ENCODE assay signal across 12 cellular contexts in genomic region chr10:124560377-124560776, GRCh38.
A peak's percentile ranks its signal among the peaks of the same experiment; 100 is the strongest.
DNase-seq lines count a peak whose midpoint lies in the region; ATAC-seq and TF ChIP-seq lines count a peak whose summit lies in the region.
"Had no signal": no experiment of that assay in that cellular context is flagged by ENCODE, and none has a peak within 500 bp of the region (broad histone marks: within the 10 kb centered on the region; RNA-seq: fewer than 3 reads in every experiment).

No MANE protein-coding gene starts in this region.

- no peak for ATAC-seq in HG03196 (IDR thresholded peaks at IDR 0.05; ENCODE audit: unreplicated experiment)
- ATAC-seq: activated naive CD8-positive, alpha-beta T cell treated with anti-CD3 and anti-CD28 coated beads, Interleukin-2, amount 50 U/mL, for 24 hours; stimulated activated naive B cell treated with anti-CD40 and anti-IgM and Interleukin-4, amounts not matched to agents 10 μg/mL and 1 μg/mL and 100 μg/mL, for 72 hours had no signal

- POLR2A ChIA-PET in activated CD4-positive, alpha-beta memory T cell treated with anti-CD3 and anti-CD28 coated beads for 36 hours (lab: Charles Lee): no interaction called here

- peaks cover 6% of the 10 kb centered on the region for H3K9me3 Mint-ChIP-seq in glutamatergic neuron (ENCODE audit: unreplicated experiment)
- H3K9me3 Mint-ChIP-seq in activated CD4-positive, alpha-beta memory T cell treated with anti-CD3 and anti-CD28 coated beads for 36 hours: no peaks in the 10 kb centered on the region

- H3K4me2 ChIP-seq in parathyroid adenoma (ENCODE audit: low read length): no peak overlapping the region

- CTCF ChIA-PET in activated CD4-positive, alpha-beta memory T cell treated with anti-CD3 and anti-CD28 coated beads for 36 hours (lab: Charles Lee): interaction anchor here (0.6 to 1.3 kb wide), 2 partner anchors 30 to 111 kb away, joined by 3 read pairs; no protein-coding TSS in a partner anchor

- peaks cover 2% of the 10 kb centered on the region for H3K27me3 Mint-ChIP-seq in glutamatergic neuron (ENCODE audit: unreplicated experiment)
- no peaks in the 10 kb centered on the region for H3K27me3 Mint-ChIP-seq in activated CD4-positive, alpha-beta memory T cell treated with anti-CD3 and anti-CD28 coated beads for 36 hours
- H3K27me3 Mint-ChIP-seq: activated naive CD8-positive, alpha-beta T cell treated with anti-CD3 and anti-CD28 coated beads, Interleukin-2, amount 50 U/mL, for 24 hours; stimulated activated naive B cell treated with anti-CD40 and anti-IgM and Interleukin-4, amounts not matched to agents 10 μg/mL and 1 μg/mL and 100 μg/mL, for 72 hours had no signal

- H3K4me3 Mint-ChIP-seq in glutamatergic neuron (ENCODE audit: unreplicated experiment): peak overlapping the region; percentile 67
- no peak overlapping the region for H3K4me3 Mint-ChIP-seq in activated CD4-positive, alpha-beta memory T cell treated with anti-CD3 and anti-CD28 coated beads for 36 hours
- H3K4me3 Mint-ChIP-seq: activated naive CD8-positive, alpha-beta T cell treated with anti-CD3 and anti-CD28 coated beads, Interleukin-2, amount 50 U/mL, for 24 hours; stimulated activated naive B cell treated with anti-CD40 and anti-IgM and Interleukin-4, amounts not matched to agents 10 μg/mL and 1 μg/mL and 100 μg/mL, for 72 hours had no signal

- H3K9ac ChIP-seq in parathyroid adenoma: no peak overlapping the region

- peaks cover 7% of the 10 kb centered on the region for H3K4me1 Mint-ChIP-seq in glutamatergic neuron (ENCODE audit: low read depth, unreplicated experiment)
- no peaks in the 10 kb centered on the region for H3K4me1 Mint-ChIP-seq in activated CD4-positive, alpha-beta memory T cell treated with anti-CD3 and anti-CD28 coated beads for 36 hours (ENCODE audit: low read depth)
- H3K4me1 Mint-ChIP-seq: activated naive CD8-positive, alpha-beta T cell treated with anti-CD3 and anti-CD28 coated beads, Interleukin-2, amount 50 U/mL, for 24 hours had no signal

- peaks cover 9 to 24% of the 10 kb centered on the region in 2 donors for H3K4me1 ChIP-seq in adrenal gland (replicated peaks in 1 of 2)
- peaks cover 4% of the 10 kb centered on the region for H3K4me1 ChIP-seq in parathyroid adenoma

- H3K27me3 ChIP-seq in adrenal gland (no peaks in the 10 kb centered on the region), parathyroid adenoma (ENCODE audit: control insufficient read depth, insufficient read depth, low read length) (no peaks in the 10 kb centered on the region)

- H3K36me3 ChIP-seq in adrenal gland (replicated peaks in 1 of 2): no peaks in the 10 kb centered on the region
- H3K36me3 ChIP-seq in parathyroid adenoma (ENCODE audit: control insufficient read depth, insufficient read depth, low read length): no peaks in the 10 kb centered on the region

- no peak overlapping the region for H2AFZ ChIP-seq in parathyroid adenoma

- no peak overlapping the region for H3K4me3 ChIP-seq in adrenal gland
- H3K4me3 ChIP-seq in parathyroid adenoma (ENCODE audit: low read depth, low read length): no peak overlapping the region

- TF ChIP-seq CTCF in adrenal gland (IDR thresholded peaks at IDR 0.05): peak in 1 of 6 experiments; percentile 14
- TF ChIP-seq CTCF in glutamatergic neuron (IDR thresholded peaks at IDR 0.05; ENCODE audit: partially characterized antibody, unreplicated experiment): no peak
- no peak for TF ChIP-seq CTCF in parathyroid adenoma (IDR thresholded peaks at IDR 0.05)

- no peaks in the 10 kb centered on the region for H3K36me3 Mint-ChIP-seq in glutamatergic neuron (ENCODE audit: unreplicated experiment)
- H3K36me3 Mint-ChIP-seq in activated CD4-positive, alpha-beta memory T cell treated with anti-CD3 and anti-CD28 coated beads for 36 hours: no peaks in the 10 kb centered on the region

- DNase-seq in AG08396 (ENCODE audit: low spot score): peak; percentile 76
- peak in 6 of 7 donors; percentile 39 to 89 (median 52) for DNase-seq in adrenal gland
- DNase-seq in glutamatergic neuron: peak; percentile 38
- DNase-seq in activated CD8-positive, alpha-beta memory T cell treated with anti-CD3 and anti-CD28 coated beads, Interleukin-2, amount 50 U/mL, for 4 hours: no peak
- no peak for DNase-seq in activated CD4-positive, alpha-beta memory T cell treated with anti-CD3 and anti-CD28 coated beads for 36 hours
- no peak for DNase-seq in activated CD4-positive, alpha-beta T cell treated with anti-CD3 and anti-CD28 coated beads for 48 hours
- DNase-seq: activated naive CD8-positive, alpha-beta T cell treated with anti-CD3 and anti-CD28 coated beads, Interleukin-2, amount 50 U/mL, for 24 hours; NCI-H2081 treated with DMSO at 0.1 percent for 48 hours; stimulated activated naive B cell treated with anti-CD40 and anti-IgM and Interleukin-4, amounts not matched to agents 10 μg/mL and 1 μg/mL and 100 μg/mL, for 72 hours; T-helper 9 cell had no signal

- H3K79me2 ChIP-seq in parathyroid adenoma: no peaks in the 10 kb centered on the region

- TF ChIP-seq POLR2A in adrenal gland (IDR thresholded peaks at IDR 0.05): no peak

- H3K27ac ChIP-seq in adrenal gland (peak overlapping the region in 4 of 5 donors; percentile 35 to 94 (median 58)), parathyroid adenoma (peak overlapping the region; percentile 6)

- no peaks in the 10 kb centered on the region for H3K9me3 ChIP-seq in adrenal gland (replicated peaks in 1 of 3)
- H3K9me3 ChIP-seq in parathyroid adenoma (ENCODE audit: control insufficient read depth, low read length): no peaks in the 10 kb centered on the region

- WGBS in adrenal gland, 4 donors: 51 to 64% (median 58%) methylated on average over 14 of the region's 14 CpGs

- intact Hi-C loops in adrenal gland (cut with DNase I): no loop called here
- intact Hi-C loops in activated CD4-positive, alpha-beta memory T cell treated with anti-CD3 and anti-CD28 coated beads for 36 hours (cut with micrococcal nuclease): no loop called here

- H3K27ac Mint-ChIP-seq in glutamatergic neuron (ENCODE audit: unreplicated experiment): peak overlapping the region; percentile 45
- H3K27ac Mint-ChIP-seq in activated CD4-positive, alpha-beta memory T cell treated with anti-CD3 and anti-CD28 coated beads for 36 hours: no peak overlapping the region
- H3K27ac Mint-ChIP-seq: activated naive CD8-positive, alpha-beta T cell treated with anti-CD3 and anti-CD28 coated beads, Interleukin-2, amount 50 U/mL, for 24 hours; stimulated activated naive B cell treated with anti-CD40 and anti-IgM and Interleukin-4, amounts not matched to agents 10 μg/mL and 1 μg/mL and 100 μg/mL, for 72 hours had no signal

Comparison
In these comparisons a context has a peak if more than half of its experiments do, and no peak if none do; other contexts are left out.
1. DNase-seq: peak in AG08396 (single experiment), adrenal gland (6 of 7) and glutamatergic neuron (single experiment); none in activated CD8-positive, alpha-beta memory T cell treated with anti-CD3 and anti-CD28 coated beads, Interleukin-2, amount 50 U/mL, for 4 hours (single experiment), activated CD4-positive, alpha-beta memory T cell treated with anti-CD3 and anti-CD28 coated beads for 36 hours (single experiment) and activated CD4-positive, alpha-beta T cell treated with anti-CD3 and anti-CD28 coated beads for 48 hours (single experiment).